ENCODE assay signal across 26 cellular contexts in the genomic region with DNA sequence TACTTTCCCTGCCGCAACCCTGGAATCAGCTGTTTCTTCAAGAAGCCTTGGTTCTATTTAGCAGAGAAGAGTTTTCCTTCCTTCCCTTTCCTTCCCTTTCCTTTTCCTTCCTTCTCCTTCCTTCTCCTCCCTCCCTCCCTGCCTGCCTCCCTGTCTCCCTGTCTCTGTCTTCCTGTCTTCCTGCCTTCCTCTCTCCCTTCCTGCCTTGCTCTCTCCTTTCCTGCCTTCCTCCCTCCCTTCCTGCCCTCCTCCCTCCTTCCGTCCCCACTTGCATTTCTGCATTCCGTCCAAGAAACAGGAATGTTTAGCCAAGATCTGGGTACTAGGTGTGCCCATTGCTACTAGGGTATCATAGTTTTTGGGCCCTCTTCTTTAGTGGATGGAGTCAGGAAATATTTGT. TPM values are rescaled to one million over a fixed set of nuclear protein-coding genes. Genes with fewer than 3 reads are reported as not detected.
DNase-seq lines count a peak whose midpoint lies in the region; ATAC-seq, FAIRE-seq and TF ChIP-seq lines count a peak whose summit lies in the region.
"Had no signal": no experiment of that assay in that cellular context is flagged by ENCODE, and none has a peak within 500 bp of the region (broad histone marks: within the 10 kb centered on the region; RNA-seq: fewer than 3 reads in every experiment).

No MANE protein-coding gene starts in this region.

- TF ChIP-seq POLR2A in upper lobe of left lung (IDR thresholded peaks at IDR 0.05) = no peak

- H3K4me1 ChIP-seq in mammary epithelial cell (ENCODE audit: insufficient read depth, low read length) = peaks cover 17% of the 10 kb centered on the region
- peaks cover 7% of the 10 kb centered on the region for H3K4me1 ChIP-seq in keratinocyte (ENCODE audit: control insufficient read depth, extremely low read depth, insufficient read depth, low read length)
- peaks cover 22% of the 10 kb centered on the region for H3K4me1 ChIP-seq in skeletal muscle satellite cell (ENCODE audit: control insufficient read depth, insufficient read depth, low read length)
- peaks cover 2 to 17% (median 5%) of the 10 kb centered on the region in 4 donors for H3K4me1 ChIP-seq in upper lobe of left lung

- no peak overlapping the region for H3K9ac ChIP-seq in mammary epithelial cell (ENCODE audit: insufficient read depth, low read length)
- no peak overlapping the region for H3K9ac ChIP-seq in keratinocyte (ENCODE audit: control insufficient read depth, extremely low read depth, insufficient read depth, low read length)
- no peak overlapping the region for H3K9ac ChIP-seq in skeletal muscle satellite cell (ENCODE audit: low read depth, low read length)

- peaks cover 96% of the 10 kb centered on the region for H3K79me2 ChIP-seq in mammary epithelial cell (ENCODE audit: insufficient read depth, low read length)
- peaks cover 98% of the 10 kb centered on the region for H3K79me2 ChIP-seq in keratinocyte (ENCODE audit: control insufficient read depth, insufficient read depth, low read length)

- WGBS in mammary epithelial cell (ENCODE audit: low coverage, missing lambda C conversion rate) = 33% methylated on average over 3 of the region's 3 CpGs
- 47 to 53% methylated on average over 3 of the region's 3 CpGs for WGBS in upper lobe of left lung, 2 donors

- no peaks in the 10 kb centered on the region for H3K9me1 ChIP-seq in keratinocyte (ENCODE audit: control insufficient read depth, extremely low read depth, insufficient read depth, low read length)

- no peak overlapping the region for H3K4me3 ChIP-seq in mammary epithelial cell (replicated peaks in 1 of 3; ENCODE audit: insufficient read depth in 1 of 3, low read depth in 2 of 3, low read length in 3 of 3)
- peak overlapping the region in 1 of 3 experiments; percentile 18 for H3K4me3 ChIP-seq in keratinocyte (ENCODE audit: control insufficient read depth in 2 of 3, extremely low read depth in 1 of 3, insufficient read depth in 2 of 3, low read depth in 1 of 3, low read length in 3 of 3)
- H3K4me3 ChIP-seq in skeletal muscle satellite cell (ENCODE audit: low read length) = no peak overlapping the region
- H3K4me3 ChIP-seq in upper lobe of left lung = no peak overlapping the region
- H3K4me3 ChIP-seq: right lobe of liver, tibial artery had no signal

- H4K20me1 ChIP-seq in mammary epithelial cell (ENCODE audit: insufficient read depth, low read length) (no peaks in the 10 kb centered on the region), keratinocyte (ENCODE audit: control insufficient read depth, extremely low read depth, insufficient read depth, low read length) (peaks cover 9% of the 10 kb centered on the region)

- H3K4me3 Mint-ChIP-seq in HFFc6 = peak overlapping the region; percentile 37; the same call in 1 of the 2 replicates
- H3K4me3 Mint-ChIP-seq in activated T-helper 1 cell treated with anti-CD3 and anti-CD28 coated beads, Interleukin-12 subunit alpha, Interleukin-12 subunit beta, Interleukin-2, Interleukin-4 antibody, amounts not matched to agents 30 ng/mL and 10 ng/mL and 1 ng/mL, durations not matched to agents 14 hours and 24 hours and 36 hours = no peak overlapping the region
- H3K4me3 Mint-ChIP-seq: activated CD8-positive, alpha-beta T cell treated with anti-CD3 and anti-CD28 coated beads, Interleukin-2, amount 10 ng/mL, durations not matched to agents 7 days and 5 days; dendritic cell treated with granulocyte-macrophage colony-stimulating factor and Interleukin-4, amounts not matched to agents 40 ng/mL and 50 ng/mL, for 4 days; stimulated activated memory B cell treated with anti-CD40 and anti-IgM and Interleukin-4, amounts not matched to agents 10 μg/mL and 1 μg/mL and 100 μg/mL, for 72 hours had no signal

- H2AFZ ChIP-seq in mammary epithelial cell (ENCODE audit: low read depth, low read length) = no peak overlapping the region
- peak overlapping the region; percentile 21 for H2AFZ ChIP-seq in keratinocyte (ENCODE audit: control insufficient read depth, low read length)

- ATAC-seq in upper lobe of left lung (ENCODE audit: low FRiP score in 2 of 2) = no peak
- ATAC-seq: activated CD8-positive, alpha-beta T cell treated with anti-CD3 and anti-CD28 coated beads, Interleukin-2, amount 10 ng/mL, durations not matched to agents 7 days and 5 days; right lobe of liver; stimulated activated memory B cell treated with anti-CD40 and anti-IgM and Interleukin-4, amounts not matched to agents 10 μg/mL and 1 μg/mL and 100 μg/mL, for 72 hours had no signal

- CTCF ChIA-PET in mammary epithelial cell (lab: Charles Lee; ENCODE audit: low non-redundant PET) = no interaction called here

- FAIRE-seq in keratinocyte (lab: Jason Lieb, UNC) = no peak

- H3K4me1 Mint-ChIP-seq in HFFc6 (ENCODE audit: low read depth) = peaks cover 56% of the 10 kb centered on the region
- H3K4me1 Mint-ChIP-seq in activated T-helper 1 cell treated with anti-CD3 and anti-CD28 coated beads, Interleukin-12 subunit alpha, Interleukin-12 subunit beta, Interleukin-2, Interleukin-4 antibody, amounts not matched to agents 30 ng/mL and 10 ng/mL and 1 ng/mL, durations not matched to agents 14 hours and 24 hours and 36 hours (ENCODE audit: low read depth) = peaks cover 56% of the 10 kb centered on the region

- peak overlapping the region; percentile 81 for H3K27ac Mint-ChIP-seq in HFFc6
- H3K27ac Mint-ChIP-seq in activated T-helper 1 cell treated with anti-CD3 and anti-CD28 coated beads, Interleukin-12 subunit alpha, Interleukin-12 subunit beta, Interleukin-2, Interleukin-4 antibody, amounts not matched to agents 30 ng/mL and 10 ng/mL and 1 ng/mL, durations not matched to agents 14 hours and 24 hours and 36 hours = no peak overlapping the region
- H3K27ac Mint-ChIP-seq: activated CD8-positive, alpha-beta T cell treated with anti-CD3 and anti-CD28 coated beads, Interleukin-2, amount 10 ng/mL, durations not matched to agents 7 days and 5 days; dendritic cell treated with granulocyte-macrophage colony-stimulating factor and Interleukin-4, amounts not matched to agents 40 ng/mL and 50 ng/mL, for 4 days; stimulated activated memory B cell treated with anti-CD40 and anti-IgM and Interleukin-4, amounts not matched to agents 10 μg/mL and 1 μg/mL and 100 μg/mL, for 72 hours had no signal

- intact Hi-C loops in mammary epithelial cell (cut with micrococcal nuclease) = no loop called here
- intact Hi-C loops in activated T-helper 1 cell treated with anti-CD3 and anti-CD28 coated beads, Interleukin-12 subunit alpha, Interleukin-12 subunit beta, Interleukin-2, Interleukin-4 antibody, amounts not matched to agents 30 ng/mL and 10 ng/mL and 1 ng/mL, durations not matched to agents 14 hours and 24 hours and 36 hours (cut with micrococcal nuclease) = no loop called here

- no peaks in the 10 kb centered on the region; the same call in 1 of the 2 replicates for H3K27me3 Mint-ChIP-seq in HFFc6 (ENCODE audit: insufficient read depth)
- no peaks in the 10 kb centered on the region for H3K27me3 Mint-ChIP-seq in activated T-helper 1 cell treated with anti-CD3 and anti-CD28 coated beads, Interleukin-12 subunit alpha, Interleukin-12 subunit beta, Interleukin-2, Interleukin-4 antibody, amounts not matched to agents 30 ng/mL and 10 ng/mL and 1 ng/mL, durations not matched to agents 14 hours and 24 hours and 36 hours (ENCODE audit: insufficient read depth)
- H3K27me3 Mint-ChIP-seq: dendritic cell treated with granulocyte-macrophage colony-stimulating factor and Interleukin-4, amounts not matched to agents 40 ng/mL and 50 ng/mL, for 4 days; stimulated activated memory B cell treated with anti-CD40 and anti-IgM and Interleukin-4, amounts not matched to agents 10 μg/mL and 1 μg/mL and 100 μg/mL, for 72 hours had no signal

- no TSS peak for BruUV-seq in mammary epithelial cell (replicated peaks; lab: Mats Ljungman, UMichigan)

- H3K27ac ChIP-seq in mammary epithelial cell (ENCODE audit: insufficient read depth, low read depth, low read length) (no peak overlapping the region), keratinocyte (ENCODE audit: control insufficient read depth, insufficient read depth, low read length) (no peak overlapping the region), upper lobe of left lung (no peak overlapping the region)
- H3K27ac ChIP-seq: right lobe of liver had no signal

- TF ChIP-seq EP300 in upper lobe of left lung (IDR thresholded peaks at IDR 0.05) = no peak

- H3K36me3 Mint-ChIP-seq in HFFc6 (ENCODE audit: low read depth) = peaks cover 21% of the 10 kb centered on the region; the same call in 1 of the 2 replicates
- peaks cover 39% of the 10 kb centered on the region for H3K36me3 Mint-ChIP-seq in activated T-helper 1 cell treated with anti-CD3 and anti-CD28 coated beads, Interleukin-12 subunit alpha, Interleukin-12 subunit beta, Interleukin-2, Interleukin-4 antibody, amounts not matched to agents 30 ng/mL and 10 ng/mL and 1 ng/mL, durations not matched to agents 14 hours and 24 hours and 36 hours (ENCODE audit: low read depth)

- peak overlapping the region; percentile 60 for H3K4me2 ChIP-seq in mammary epithelial cell (ENCODE audit: insufficient read depth, low read depth, low read length)
- H3K4me2 ChIP-seq in keratinocyte (ENCODE audit: control insufficient read depth, extremely low read depth, insufficient read depth, low read depth, low read length) = peak overlapping the region; percentile 46
- peak overlapping the region; percentile 4 for H3K4me2 ChIP-seq in skeletal muscle satellite cell (ENCODE audit: low read length)

- in situ Hi-C loops in mammary epithelial cell (cut with MboI; ENCODE audit: low sequenced_read_pairs in 2 of 2) = no loop called here

- H3K36me3 ChIP-seq in mammary epithelial cell (ENCODE audit: insufficient read depth, low read length) = peaks cover 4% of the 10 kb centered on the region
- peaks cover 0 to 25% of the 10 kb centered on the region in 2 experiments for H3K36me3 ChIP-seq in keratinocyte (ENCODE audit: control insufficient read depth in 2 of 2, extremely low read depth in 1 of 2, insufficient read depth in 2 of 2, low read length in 2 of 2)
- peaks cover 8% of the 10 kb centered on the region for H3K36me3 ChIP-seq in skeletal muscle satellite cell (ENCODE audit: insufficient read depth, low read length)
- peaks cover 0 to 10% (median 0%) of the 10 kb centered on the region in 4 donors for H3K36me3 ChIP-seq in upper lobe of left lung

- no peaks in the 10 kb centered on the region for H3K27me3 ChIP-seq in mammary epithelial cell (ENCODE audit: insufficient read depth, low read length)
- no peaks in the 10 kb centered on the region for H3K27me3 ChIP-seq in keratinocyte (ENCODE audit: control insufficient read depth, extremely low read depth, insufficient read depth, low read length)
- no peaks in the 10 kb centered on the region for H3K27me3 ChIP-seq in skeletal muscle satellite cell (ENCODE audit: control insufficient read depth, insufficient read depth, low read length)
- H3K27me3 ChIP-seq in upper lobe of left lung = no peaks in the 10 kb centered on the region
- H3K27me3 ChIP-seq: right lobe of liver, tibial artery had no signal

- no peaks in the 10 kb centered on the region for H3K9me3 Mint-ChIP-seq in HFFc6
- no peaks in the 10 kb centered on the region for H3K9me3 Mint-ChIP-seq in activated T-helper 1 cell treated with anti-CD3 and anti-CD28 coated beads, Interleukin-12 subunit alpha, Interleukin-12 subunit beta, Interleukin-2, Interleukin-4 antibody, amounts not matched to agents 30 ng/mL and 10 ng/mL and 1 ng/mL, durations not matched to agents 14 hours and 24 hours and 36 hours
- H3K9me3 Mint-ChIP-seq: dendritic cell treated with granulocyte-macrophage colony-stimulating factor and Interleukin-4, amounts not matched to agents 40 ng/mL and 50 ng/mL, for 4 days; stimulated activated memory B cell treated with anti-CD40 and anti-IgM and Interleukin-4, amounts not matched to agents 10 μg/mL and 1 μg/mL and 100 μg/mL, for 72 hours had no signal

- dilution Hi-C loops in mammary epithelial cell (cut with HindIII; ENCODE audit: low sequenced_read_pairs) (no loop called here), keratinocyte (cut with MboI; ENCODE audit: extremely low pct_ligation_motif_present, low sequenced_read_pairs) (no loop called here)

- H3K9me3 ChIP-seq in mammary epithelial cell (replicated peaks; ENCODE audit: insufficient read depth, low read length) (no peaks in the 10 kb centered on the region), keratinocyte (ENCODE audit: control insufficient read depth, low read depth, low read length) (no peaks in the 10 kb centered on the region), skeletal muscle satellite cell (replicated peaks; ENCODE audit: low read length) (no peaks in the 10 kb centered on the region), upper lobe of left lung (no peaks in the 10 kb centered on the region)
- H3K9me3 ChIP-seq: right lobe of liver, tibial artery had no signal

- TF ChIP-seq CTCF in HFFc6 (IDR thresholded peaks at IDR 0.05) = no peak
- TF ChIP-seq CTCF in mammary epithelial cell (conservative IDR thresholded peaks at IDR 0.05 in 1 of 2, IDR thresholded peaks at IDR 0.05 in 1 of 2; ENCODE audit: extremely low read depth in 1 of 2, insufficient read depth in 1 of 2, low read depth in 1 of 2, low read length in 2 of 2) = no peak
- no peak for TF ChIP-seq CTCF in keratinocyte (optimal IDR thresholded peaks at IDR 0.05 in 1 of 3, IDR thresholded peaks at IDR 0.05 in 1 of 3, conservative IDR thresholded peaks at IDR 0.05 in 1 of 3; ENCODE audit: extremely low read depth in 1 of 3, insufficient read depth in 2 of 3, low read length in 3 of 3)
- no peak for TF ChIP-seq CTCF in upper lobe of left lung (IDR thresholded peaks at IDR 0.05)

- DNase-seq in HFFc6 (no peak), mammary epithelial cell (peak; percentile 7), keratinocyte (ENCODE audit: low read depth, low spot score) (no peak), hepatic stellate cell (ENCODE audit: low spot score) (no peak), SK-N-DZ (ENCODE audit: low spot score) (no peak), upper lobe of left lung (no peak)
- no peak for DNase-seq in activated T-helper 1 cell treated with anti-CD3 and anti-CD28 coated beads, Interleukin-12 subunit alpha, Interleukin-12 subunit beta, Interleukin-2, Interleukin-4 antibody, amounts not matched to agents 30 ng/mL and 10 ng/mL and 1 ng/mL, durations not matched to agents 14 hours and 24 hours and 36 hours (ENCODE audit: low spot score)
- DNase-seq: activated CD4-positive, CD25-positive, alpha-beta regulatory T cell; activated CD8-positive, alpha-beta T cell treated with anti-CD3 and anti-CD28 coated beads, Interleukin-2, amount 10 ng/mL, durations not matched to agents 7 days and 5 days; activated T-cell treated with anti-CD3 and anti-CD28 coated beads, Interleukin-2, amount 50 U/mL, for 48 hours; DMS79 treated with DMSO at 0.1 percent for 48 hours; erythroblast; Kasumi-1; NCI-H1092; NCI-H2081 treated with DMSO at 0.1 percent for 48 hours; NCI-H526 treated with DMSO at 0.1 percent for 48 hours; right lobe of liver; SIG-M5; T-helper 2 cell; tibial artery had no signal

RNA-seq across cellular contexts. Expression of a gene that starts 21.9 kb away (rescaled TPM):
- total RNA-seq in HFFc6 (2021; fragmentation: NEBNext Ultra II Directional; extraction: Animal tissue kit (Norgen Biotek cat#: 25700)) = 100 to 1,000 TPM; 217 to 259 (median 247) TPM
- 100 to 1,000 TPM; 196 to 234 TPM for total RNA-seq in mammary epithelial cell
- 138 TPM for polyA plus RNA-seq in mammary epithelial cell
- polyA minus RNA-seq in mammary epithelial cell = 253 TPM
- polyA plus RNA-seq in keratinocyte = 140 to 173 TPM (median 150 TPM) in 3 replicates
- 73.6 TPM for polyA plus RNA-seq in keratinocyte (2011; ENCODE audit: low read depth)
- polyA plus RNA-seq in keratinocyte (2011; cell fraction: cytosol; rRNA removed) = 131 and 140 TPM in 2 replicates
- polyA plus RNA-seq in keratinocyte (2011; cell fraction: nucleus; rRNA removed) = 170 and 189 TPM in 2 replicates
- 102 and 186 TPM in 2 replicates for polyA plus RNA-seq in keratinocyte (2012; ENCODE audit: low replicate concordance)
- polyA minus RNA-seq in keratinocyte = 190 to 271 TPM (median 243 TPM) in 3 replicates
- polyA minus RNA-seq in keratinocyte (2011; cell fraction: cytosol; rRNA and poly(A)+ RNA removed) = 253 TPM
- 156 and 281 TPM in 2 replicates for polyA minus RNA-seq in keratinocyte (2011; cell fraction: nucleus; rRNA and poly(A)+ RNA removed)
- total RNA-seq in skeletal muscle satellite cell (2012; rRNA removed) = 222 and 250 TPM in 2 replicates
- total RNA-seq in activated T-helper 1 cell treated with anti-CD3 and anti-CD28 coated beads, Interleukin-12 subunit alpha, Interleukin-12 subunit beta, Interleukin-2, Interleukin-4 antibody, amounts not matched to agents 30 ng/mL and 10 ng/mL and 1 ng/mL, durations not matched to agents 14 hours and 24 hours and 36 hours = 281 and 292 TPM in 2 replicates
- polyA plus RNA-seq in SK-N-DZ (2014; cell fraction: cytosol; rRNA removed) = 135 and 158 TPM in 2 replicates
- 58.1 and 62.4 TPM in 2 replicates for polyA plus RNA-seq in SK-N-DZ (2014; cell fraction: nucleus; rRNA removed)
- total RNA-seq in upper lobe of left lung = 100 to 1,000 TPM; 107 to 167 (median 121) TPM

RNA-seq across cellular contexts. Expression of a gene that starts 56.0 kb away (rescaled TPM):
- not detected for total RNA-seq in HFFc6 (2021; fragmentation: NEBNext Ultra II Directional; extraction: Animal tissue kit (Norgen Biotek cat#: 25700))
- not detected for total RNA-seq in mammary epithelial cell
- polyA plus RNA-seq in mammary epithelial cell = not detected
- not detected for polyA minus RNA-seq in mammary epithelial cell
- polyA plus RNA-seq in keratinocyte = not detected in 3 replicates
- polyA plus RNA-seq in keratinocyte (2011; ENCODE audit: low read depth) = not detected
- polyA plus RNA-seq in keratinocyte (2011; cell fraction: cytosol; rRNA removed) = not detected in 2 replicates
- polyA plus RNA-seq in keratinocyte (2011; cell fraction: nucleus; rRNA removed) = not detected in 2 replicates
- not detected in 2 replicates for polyA plus RNA-seq in keratinocyte (2012; ENCODE audit: low replicate concordance)
- polyA minus RNA-seq in keratinocyte = not detected in 3 replicates
- not detected for polyA minus RNA-seq in keratinocyte (2011; cell fraction: cytosol; rRNA and poly(A)+ RNA removed)
- polyA minus RNA-seq in keratinocyte (2011; cell fraction: nucleus; rRNA and poly(A)+ RNA removed) = not detected in 2 replicates
- total RNA-seq in skeletal muscle satellite cell (2012; rRNA removed) = not detected in 2 replicates
- total RNA-seq in activated T-helper 1 cell treated with anti-CD3 and anti-CD28 coated beads, Interleukin-12 subunit alpha, Interleukin-12 subunit beta, Interleukin-2, Interleukin-4 antibody, amounts not matched to agents 30 ng/mL and 10 ng/mL and 1 ng/mL, durations not matched to agents 14 hours and 24 hours and 36 hours = not detected in 2 replicates
- 2.6 and 4.1 TPM in 2 replicates for polyA plus RNA-seq in SK-N-DZ (2014; cell fraction: cytosol; rRNA removed)
- polyA plus RNA-seq in SK-N-DZ (2014; cell fraction: nucleus; rRNA removed) = 3.5 and 9.6 TPM in 2 replicates
- total RNA-seq in upper lobe of left lung = not detected
- total RNA-seq: activated CD8-positive, alpha-beta T cell treated with anti-CD3 and anti-CD28 coated beads, Interleukin-2, amount 10 ng/mL, durations not matched to agents 7 days and 5 days; glomerular endothelial cell; lower leg skin; omental fat pad; right lobe of liver had no signal

Comparison
In these comparisons a context has a peak if more than half of its experiments do, and no peak if none do; other contexts are left out.
1. H3K4me2 ChIP-seq: peak in every context shown above with its lines; median percentile 60 in mammary epithelial cell; 46 in keratinocyte; 4 in skeletal muscle satellite cell.